Comparison of ENCODE assay signal across 5 cellular contexts in the genomic region with DNA sequence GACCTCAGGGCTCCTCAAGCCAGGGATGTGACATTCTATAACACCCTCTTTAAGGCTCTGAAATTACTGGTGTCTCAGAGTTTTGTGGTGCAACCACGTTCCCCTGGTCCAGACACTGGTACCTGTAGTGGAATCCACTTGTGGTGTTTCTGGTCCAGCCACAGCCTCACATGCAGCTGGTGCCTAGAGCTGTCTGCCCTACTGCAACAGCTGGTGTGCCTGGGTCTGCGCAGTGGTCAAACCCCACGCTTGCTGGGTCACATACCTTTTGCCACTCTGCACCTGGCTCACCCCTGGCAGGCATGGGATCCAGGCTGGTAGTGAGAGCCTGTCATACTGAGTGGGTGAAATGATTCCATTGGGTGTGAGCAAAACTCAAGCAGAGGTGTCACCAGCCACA.
"Had no signal": no experiment of that assay in that cellular context is flagged by ENCODE, and none has a peak within 500 bp of the region (broad histone marks: within the 10 kb centered on the region; RNA-seq: fewer than 3 reads in every experiment).

No MANE protein-coding gene starts in this region.

- H3K27ac ChIP-seq: HL-60 had no signal

- H3K36me3 Mint-ChIP-seq: IgD-negative memory B cell had no signal

- DNase-seq: IMR-90 had no signal

- H3K4me3 ChIP-seq: K562 had no signal

- ATAC-seq: HepG2, K562 had no signal

- H3K4me1 Mint-ChIP-seq: IgD-negative memory B cell had no signal

- H3K4me3 Mint-ChIP-seq: IgD-negative memory B cell had no signal

- H3K27ac Mint-ChIP-seq: IgD-negative memory B cell had no signal
